Comparison of ENCODE assay signal across 19 cellular contexts in the genomic region with DNA sequence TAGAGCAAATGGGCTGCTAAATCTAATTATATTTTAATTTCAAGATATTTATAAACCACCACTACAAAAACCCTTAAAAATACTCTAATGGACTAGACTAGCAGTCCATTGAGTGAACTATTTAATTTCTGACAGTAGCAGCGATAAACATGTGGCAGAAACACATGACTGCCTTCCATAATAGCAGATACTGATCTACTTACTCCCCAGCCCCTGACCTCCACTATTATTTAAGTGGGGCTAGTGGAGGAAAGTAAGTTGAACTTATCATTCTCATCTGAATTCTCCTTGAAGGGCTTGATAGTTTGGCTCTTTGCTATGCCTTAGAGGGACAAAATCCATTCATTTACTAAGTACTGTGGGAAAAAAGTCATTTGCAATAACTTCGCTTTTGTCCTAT.
DNase-seq lines count a peak whose midpoint lies in the region; ATAC-seq and TF ChIP-seq lines count a peak whose summit lies in the region.
"Had no signal": no experiment of that assay in that cellular context is flagged by ENCODE, and none has a peak within 500 bp of the region (broad histone marks: within the 10 kb centered on the region; RNA-seq: fewer than 3 reads in every experiment).

No MANE protein-coding gene starts in this region.

- no peaks in the 10 kb centered on the region for H3K27me3 ChIP-seq in cardiac muscle cell
- no peaks in the 10 kb centered on the region for H3K27me3 ChIP-seq in right atrium auricular region
- no peaks in the 10 kb centered on the region for H3K27me3 ChIP-seq in psoas muscle (ENCODE audit: insufficient read depth in 3 of 3, low read length in 2 of 3)
- H3K27me3 ChIP-seq: BLaER1 treated with 17β-estradiol and CSF1 and Interleukin-3, amounts not matched to agents 10 nM and 100 nM had no signal

- ATAC-seq in SK-N-SH treated with all-trans-retinoic acid at 6 μM for 48 hours (no peak), psoas muscle (no peak), HG03139 (IDR thresholded peaks at IDR 0.05; ENCODE audit: unreplicated experiment) (no peak)
- ATAC-seq: A549; CD8-positive, alpha-beta T cell had no signal

- no peak overlapping the region for H3K4me3 Mint-ChIP-seq in endothelial cell (ENCODE audit: unreplicated experiment)
- H3K4me3 Mint-ChIP-seq: B cell; CD4-positive, alpha-beta T cell; CD8-positive, alpha-beta T cell had no signal

- intact Hi-C loops in psoas muscle (cut with DNase I): no loop called here

- DNase-seq in cardiac muscle cell (ENCODE audit: low read depth in 1 of 2, low spot score in 1 of 2) (no peak), right atrium auricular region (ENCODE audit: low spot score) (no peak), SK-N-DZ (ENCODE audit: low spot score) (peak; percentile 85), psoas muscle (no peak), endothelial cell (ENCODE audit: low spot score) (no peak)
- DNase-seq: AML-193; Caco-2; Calu3; CD4-positive, alpha-beta T cell; CD8-positive, alpha-beta T cell; DMS79 treated with DMSO at 0.1 percent for 48 hours; GF-D8 had no signal

- H3K4me3 ChIP-seq in cardiac muscle cell: no peak overlapping the region
- H3K4me3 ChIP-seq in right atrium auricular region: no peak overlapping the region
- H3K4me3 ChIP-seq in psoas muscle: no peak overlapping the region
- H3K4me3 ChIP-seq: A549; BLaER1 treated with 17β-estradiol and CSF1 and Interleukin-3, amounts not matched to agents 10 nM and 100 nM had no signal

- H3K27ac ChIP-seq in cardiac muscle cell: peak overlapping the region; percentile 72
- H3K27ac ChIP-seq in right atrium auricular region: no peak overlapping the region
- peak overlapping the region; percentile 50 for H3K27ac ChIP-seq in psoas muscle
- H3K27ac ChIP-seq: 22Rv1; A549; BLaER1 treated with 17β-estradiol and CSF1 and Interleukin-3, amounts not matched to agents 10 nM and 100 nM; C4-2B had no signal

- 75 to 91% (median 79%) methylated on average over 2 of the region's 2 CpGs for WGBS in psoas muscle, 3 donors

- no peak overlapping the region for H3K27ac Mint-ChIP-seq in endothelial cell (ENCODE audit: unreplicated experiment)
- H3K27ac Mint-ChIP-seq: B cell; CD4-positive, alpha-beta T cell; CD8-positive, alpha-beta T cell had no signal

- peaks cover 94% of the 10 kb centered on the region for H3K36me3 ChIP-seq in cardiac muscle cell
- peaks cover 99% of the 10 kb centered on the region for H3K36me3 ChIP-seq in right atrium auricular region
- peaks cover 28 to 100% of the 10 kb centered on the region in 2 donors for H3K36me3 ChIP-seq in psoas muscle (ENCODE audit: insufficient read depth in 1 of 2, low read depth in 1 of 2)
- H3K36me3 ChIP-seq: BLaER1 treated with 17β-estradiol and CSF1 and Interleukin-3, amounts not matched to agents 10 nM and 100 nM had no signal

- H3K36me3 Mint-ChIP-seq in endothelial cell (ENCODE audit: low read depth, unreplicated experiment): no peaks in the 10 kb centered on the region

- H3K4me1 Mint-ChIP-seq in endothelial cell (ENCODE audit: unreplicated experiment): peaks cover 17% of the 10 kb centered on the region
- H3K4me1 Mint-ChIP-seq: B cell had no signal

- no peaks in the 10 kb centered on the region for H3K9me3 Mint-ChIP-seq in endothelial cell (ENCODE audit: unreplicated experiment)
- H3K9me3 Mint-ChIP-seq: CD4-positive, alpha-beta T cell; CD8-positive, alpha-beta T cell had no signal

- H3K27me3 Mint-ChIP-seq in endothelial cell (ENCODE audit: unreplicated experiment): no peaks in the 10 kb centered on the region
- H3K27me3 Mint-ChIP-seq: B cell; CD4-positive, alpha-beta T cell had no signal

- peaks cover 61% of the 10 kb centered on the region for H3K4me1 ChIP-seq in cardiac muscle cell (ENCODE audit: low read depth)
- H3K4me1 ChIP-seq in right atrium auricular region: peaks cover 0 to 8% of the 10 kb centered on the region in 2 donors
- H3K4me1 ChIP-seq in psoas muscle: peaks cover 89% of the 10 kb centered on the region
- H3K4me1 ChIP-seq: A549; BLaER1 treated with 17β-estradiol and CSF1 and Interleukin-3, amounts not matched to agents 10 nM and 100 nM; Caco-2 had no signal

- H3K9me3 ChIP-seq in cardiac muscle cell (ENCODE audit: low read depth): no peaks in the 10 kb centered on the region
- H3K9me3 ChIP-seq in right atrium auricular region: no peaks in the 10 kb centered on the region
- H3K9me3 ChIP-seq in psoas muscle: no peaks in the 10 kb centered on the region
- H3K9me3 ChIP-seq: A549; BLaER1 treated with 17β-estradiol and CSF1 and Interleukin-3, amounts not matched to agents 10 nM and 100 nM; Caco-2 had no signal

- no peak for TF ChIP-seq CTCF in cardiac muscle cell (IDR thresholded peaks at IDR 0.05; ENCODE audit: low read depth, low read length)
- TF ChIP-seq CTCF in right atrium auricular region (IDR thresholded peaks at IDR 0.05): no peak
- TF ChIP-seq CTCF in psoas muscle (IDR thresholded peaks at IDR 0.05): no peak
- no peak for TF ChIP-seq CTCF in endothelial cell (IDR thresholded peaks at IDR 0.05; ENCODE audit: unreplicated experiment)

TF ChIP-seq in SK-N-SH treated with all-trans-retinoic acid at 6 μM for 48 hours, 23 proteins besides CTCF, POLR2A, EP300 and RAD21:
- TF ChIP-seq ISL1 (CRISPR knock-in tag; IDR thresholded peaks at IDR 0.05) (0 out of 2 replicates have a peak, but pooled peaks have one; percentile 9), TCF4 (CRISPR knock-in tag; IDR thresholded peaks at IDR 0.05; ENCODE audit: borderline replicate concordance) (peak; percentile 40; the same call in 1 of the 2 replicates), RARB (CRISPR knock-in tag; IDR thresholded peaks at IDR 0.05) (no peak)

Comparison
In these comparisons a context has a peak if more than half of its experiments do, and no peak if none do; other contexts are left out.
1. H3K27ac ChIP-seq: peak in cardiac muscle cell (single experiment) and psoas muscle (single experiment); none in right atrium auricular region (0 of 2).